17 cellular contexts compared by ENCODE assay signal in genomic region chr1:6426321-6426971, GRCh38. TPM values are rescaled to one million over a fixed set of nuclear protein-coding genes. Genes with fewer than 3 reads are reported as not detected.
DNase-seq lines count a peak whose midpoint lies in the region; ATAC-seq and TF ChIP-seq lines count a peak whose summit lies in the region.
"Had no signal": no experiment of that assay in that cellular context is flagged by ENCODE, and none has a peak within 500 bp of the region (broad histone marks: within the 10 kb centered on the region; RNA-seq: fewer than 3 reads in every experiment).

No MANE protein-coding gene starts in this region.

- H4K91ac ChIP-seq in neuronal stem cell (ENCODE audit: low read depth, low read length, poor library complexity): no peak overlapping the region

- H3K23ac ChIP-seq in neuronal stem cell (ENCODE audit: low read depth, low read length, poor library complexity): peak overlapping the region; percentile 29

- H2AK5ac ChIP-seq in neuronal stem cell (ENCODE audit: low read depth, low read length): peak overlapping the region; percentile 10

- peak overlapping the region; percentile 58 for H4K8ac ChIP-seq in neuronal stem cell (ENCODE audit: low read depth, low read length)

- no peak overlapping the region for H3K4me3 Mint-ChIP-seq in stimulated activated effector memory CD8-positive, alpha-beta T cell treated with anti-CD3 and anti-CD28 coated beads, Interleukin-12 subunit alpha, Interleukin-12 subunit beta, amount 100 ng/mL, for 72 hours
- H3K4me3 Mint-ChIP-seq in CD14-positive monocyte: no peak overlapping the region

- peaks cover 8% of the 10 kb centered on the region; the same call in 1 of the 2 replicates for H3K27me3 ChIP-seq in PC-9 (ENCODE audit: insufficient read depth, low read depth)
- peaks cover 23 to 83% (median 49%) of the 10 kb centered on the region in 3 experiments for H3K27me3 ChIP-seq in neuronal stem cell (ENCODE audit: control insufficient read depth in 3 of 3, insufficient read depth in 3 of 3, low read depth in 1 of 3, low read length in 3 of 3)

- H3K27me3 Mint-ChIP-seq in CD14-positive monocyte (ENCODE audit: low read depth in 3 of 3): peaks cover 56 to 80% (median 59%) of the 10 kb centered on the region in 3 donors

- H2BK12ac ChIP-seq in neuronal stem cell (ENCODE audit: low read length): no peak overlapping the region

- H2BK15ac ChIP-seq in neuronal stem cell (ENCODE audit: low read length): no peak overlapping the region

- no peaks in the 10 kb centered on the region for H3K36me3 Mint-ChIP-seq in stimulated activated effector memory CD8-positive, alpha-beta T cell treated with anti-CD3 and anti-CD28 coated beads, Interleukin-12 subunit alpha, Interleukin-12 subunit beta, amount 100 ng/mL, for 72 hours
- no peaks in the 10 kb centered on the region for H3K36me3 Mint-ChIP-seq in CD14-positive monocyte

- no peak overlapping the region for H3K27ac Mint-ChIP-seq in stimulated activated effector memory CD8-positive, alpha-beta T cell treated with anti-CD3 and anti-CD28 coated beads, Interleukin-12 subunit alpha, Interleukin-12 subunit beta, amount 100 ng/mL, for 72 hours
- no peak overlapping the region for H3K27ac Mint-ChIP-seq in CD14-positive monocyte
- H3K27ac Mint-ChIP-seq: CD4-positive, alpha-beta T cell had no signal

- TF ChIP-seq CTCF in GM20000 (IDR thresholded peaks at IDR 0.05; ENCODE audit: extremely low read depth, missing control alignments) (no peak), PC-9 (conservative IDR thresholded peaks at IDR 0.05) (no peak), CD14-positive monocyte (IDR thresholded peaks at IDR 0.05) (no peak)

- TSS peak; percentile 20 for BruUV-seq in PC-9 (replicated peaks; lab: Mats Ljungman, UMichigan)

- intact Hi-C loops in PC-9 (cut with micrococcal nuclease; ENCODE audit: unreplicated experiment): loop anchor here (2.0 to 5.0 kb wide), 2 partner anchors 14 to 74 kb away; no protein-coding TSS in a partner anchor
- intact Hi-C loops in CD14-positive monocyte (cut with micrococcal nuclease): no loop called here

- POLR2A ChIA-PET in PC-9 (lab: Charles Lee; ENCODE audit: unreplicated experiment): no interaction called here

- H3K36me3 ChIP-seq in PC-9 (ENCODE audit: low read depth) (no peaks in the 10 kb centered on the region), neuronal stem cell (replicated peaks in 1 of 2; ENCODE audit: control insufficient read depth in 2 of 2, insufficient read depth in 2 of 2, low read length in 2 of 2) (no peaks in the 10 kb centered on the region)
- H3K36me3 ChIP-seq: SJSA1 had no signal

- H3K27ac ChIP-seq in PC-9 (no peak overlapping the region), neuronal stem cell (replicated peaks; ENCODE audit: low read length) (no peak overlapping the region)
- H3K27ac ChIP-seq: SJSA1 had no signal

- CTCF ChIA-PET in PC-9 (lab: Charles Lee): interaction anchor here (0.5 to 0.6 kb wide), 2 partner anchors 10 to 33 kb away, joined by 3 to 13 read pairs; partner anchors contain the start of gene ACOT7

- H3K4me3 ChIP-seq in PC-9 (no peak overlapping the region), neuronal stem cell (ENCODE audit: low read length in 2 of 2) (no peak overlapping the region)
- H3K4me3 ChIP-seq: SJSA1 had no signal

- no peaks in the 10 kb centered on the region for H3K9me2 ChIP-seq in PC-9 (ENCODE audit: insufficient read depth)

- no peaks in the 10 kb centered on the region for H4K20me1 ChIP-seq in PC-9 (ENCODE audit: insufficient read depth)

- H3K9me3 Mint-ChIP-seq in stimulated activated effector memory CD8-positive, alpha-beta T cell treated with anti-CD3 and anti-CD28 coated beads, Interleukin-12 subunit alpha, Interleukin-12 subunit beta, amount 100 ng/mL, for 72 hours: no peaks in the 10 kb centered on the region
- peaks cover 0 to 9% (median 3%) of the 10 kb centered on the region in 7 donors for H3K9me3 Mint-ChIP-seq in CD14-positive monocyte
- H3K9me3 Mint-ChIP-seq: CD4-positive, alpha-beta T cell had no signal

- no peak overlapping the region for H3K4ac ChIP-seq in neuronal stem cell (ENCODE audit: low read length)

- H3K14ac ChIP-seq in neuronal stem cell (ENCODE audit: low read length): no peak overlapping the region

- no CpG with 5 or more reads among the region's 9 CpGs for WGBS in neuronal stem cell (ENCODE audit: extremely low coverage in 2 of 2, insufficient read length in 2 of 2, insufficient replicate concordance in 1 of 2), 2 donors

- H3K79me1 ChIP-seq in neuronal stem cell (ENCODE audit: low read depth, low read length): peaks cover 2% of the 10 kb centered on the region

- H3K79me2 ChIP-seq in PC-9 (ENCODE audit: low read depth): no peaks in the 10 kb centered on the region

- H3K4me1 Mint-ChIP-seq in stimulated activated effector memory CD8-positive, alpha-beta T cell treated with anti-CD3 and anti-CD28 coated beads, Interleukin-12 subunit alpha, Interleukin-12 subunit beta, amount 100 ng/mL, for 72 hours: peaks cover 13% of the 10 kb centered on the region
- peaks cover 6% of the 10 kb centered on the region for H3K4me1 Mint-ChIP-seq in CD14-positive monocyte

- peaks cover 32% of the 10 kb centered on the region for H3K4me1 ChIP-seq in PC-9 (replicated peaks; ENCODE audit: insufficient read depth)
- peaks cover 5 to 12% of the 10 kb centered on the region in 2 donors for H3K4me1 ChIP-seq in neuronal stem cell (ENCODE audit: control insufficient read depth in 2 of 2, insufficient read depth in 1 of 2, low read depth in 1 of 2, low read length in 2 of 2)

- no peak overlapping the region for H2BK120ac ChIP-seq in neuronal stem cell (ENCODE audit: low read depth, low read length)

- ATAC-seq in stimulated activated effector memory CD8-positive, alpha-beta T cell treated with anti-CD3 and anti-CD28 coated beads, Interleukin-12 subunit alpha, Interleukin-12 subunit beta, amount 100 ng/mL, for 72 hours: no peak
- ATAC-seq: HepG2 had no signal

- no peak overlapping the region for H2AFZ ChIP-seq in PC-9
- H2AFZ ChIP-seq in neuronal stem cell (ENCODE audit: low read length): no peak overlapping the region

- H3K9me3 ChIP-seq in PC-9 (ENCODE audit: insufficient read depth, low read depth) (no peaks in the 10 kb centered on the region), neuronal stem cell (replicated peaks in 1 of 2; ENCODE audit: control insufficient read depth in 2 of 2, insufficient read depth in 1 of 2, low read depth in 1 of 2, low read length in 2 of 2) (no peaks in the 10 kb centered on the region)
- H3K9me3 ChIP-seq: Caco-2 had no signal

- no peak overlapping the region for H3K9ac ChIP-seq in neuronal stem cell (ENCODE audit: low read depth, low read length, poor library complexity)

- no peaks in the 10 kb centered on the region; the same call in 1 of the 2 replicates for H3F3A ChIP-seq in PC-9 (ENCODE audit: insufficient read depth, low read depth)

- H2BK5ac ChIP-seq in neuronal stem cell (ENCODE audit: low read length): no peak overlapping the region

- no peak overlapping the region for H3K4me2 ChIP-seq in PC-9
- no peak overlapping the region for H3K4me2 ChIP-seq in neuronal stem cell (ENCODE audit: insufficient read depth, low read length, poor library complexity, severe bottlenecking)

- DNase-seq in GM20000 (ENCODE audit: low spot score) (peak; percentile 18), PC-9 (no peak), ecto neural progenitor cell (ENCODE audit: low spot score) (peak; percentile 41), neuronal stem cell (ENCODE audit: low spot score) (no peak), NCI-H1048 (lab: John Stamatoyannopoulos, UW) (no peak), CD14-positive monocyte (ENCODE audit: low spot score) (no peak)
- DNase-seq in stimulated activated effector memory CD8-positive, alpha-beta T cell treated with anti-CD3 and anti-CD28 coated beads, Interleukin-12 subunit alpha, Interleukin-12 subunit beta, amount 100 ng/mL, for 72 hours (ENCODE audit: low spot score in 2 of 2): no peak
- DNase-seq: AML-193; CD4-positive, alpha-beta T cell; GOT3; NCI-H1436; NCI-H1930; NCI-H345; NCI-H524 treated with DMSO at 0.1 percent for 48 hours had no signal

- H3K18ac ChIP-seq in neuronal stem cell (ENCODE audit: low read length): peak overlapping the region; percentile 22

RNA-seq across cellular contexts. Expression of gene ESPN, which starts 1.9 kb away (rescaled TPM):
- total RNA-seq in PC-9 (2021): 18.6 and 32.3 TPM in 2 replicates
- polyA plus RNA-seq in neuronal stem cell (2013, experiment 1 of 2): 3.5 TPM
- polyA plus RNA-seq in neuronal stem cell (2013, experiment 2 of 2): 3.6 TPM
- not detected for polyA plus RNA-seq in CD14-positive monocyte
- total RNA-seq: SJSA1 had no signal

RNA-seq across cellular contexts. Expression of gene HES2, which starts 6.7 kb away (rescaled TPM):
- total RNA-seq in PC-9 (2021): 2.1 and 4.2 TPM in 2 replicates
- polyA plus RNA-seq in neuronal stem cell (2013, experiment 1 of 2): 0.26 TPM
- 0.22 TPM for polyA plus RNA-seq in neuronal stem cell (2013, experiment 2 of 2)
- polyA plus RNA-seq in CD14-positive monocyte: not detected
- total RNA-seq: CD4-positive, alpha-beta T cell; SJSA1 had no signal

RNA-seq across cellular contexts. Expression of gene ACOT7, which starts 32.9 kb away (rescaled TPM):
- total RNA-seq in PC-9 (2021): 62.2 and 70.2 TPM in 2 replicates
- 83.2 TPM for polyA plus RNA-seq in neuronal stem cell (2013, experiment 1 of 2)
- polyA plus RNA-seq in neuronal stem cell (2013, experiment 2 of 2): 81.2 TPM
- polyA plus RNA-seq in CD14-positive monocyte: 1 to 10 TPM in 1 of 2 donors, under 1 TPM in 1; 0.63 to 1.4 TPM

RNA-seq across cellular contexts. Expression of gene TNFRSF25, which starts 39.5 kb away (rescaled TPM):
- 12.3 and 21.1 TPM in 2 replicates for total RNA-seq in PC-9 (2021)
- 14.5 TPM for polyA plus RNA-seq in neuronal stem cell (2013, experiment 1 of 2)
- 14.1 TPM for polyA plus RNA-seq in neuronal stem cell (2013, experiment 2 of 2)
- polyA plus RNA-seq in CD14-positive monocyte: under 1 TPM; 0.33 to 0.48 TPM

Comparison
In these comparisons a context has a peak if more than half of its experiments do, and no peak if none do; other contexts are left out.
1. DNase-seq: peak in GM20000 (single experiment) and ecto neural progenitor cell (single experiment); none in PC-9 (0 of 2), neuronal stem cell (single experiment), NCI-H1048 (single experiment), stimulated activated effector memory CD8-positive, alpha-beta T cell treated with anti-CD3 and anti-CD28 coated beads, Interleukin-12 subunit alpha, Interleukin-12 subunit beta, amount 100 ng/mL, for 72 hours (0 of 2) and CD14-positive monocyte (single experiment).